ENCODE assay signal across 9 cellular contexts in the genomic region with DNA sequence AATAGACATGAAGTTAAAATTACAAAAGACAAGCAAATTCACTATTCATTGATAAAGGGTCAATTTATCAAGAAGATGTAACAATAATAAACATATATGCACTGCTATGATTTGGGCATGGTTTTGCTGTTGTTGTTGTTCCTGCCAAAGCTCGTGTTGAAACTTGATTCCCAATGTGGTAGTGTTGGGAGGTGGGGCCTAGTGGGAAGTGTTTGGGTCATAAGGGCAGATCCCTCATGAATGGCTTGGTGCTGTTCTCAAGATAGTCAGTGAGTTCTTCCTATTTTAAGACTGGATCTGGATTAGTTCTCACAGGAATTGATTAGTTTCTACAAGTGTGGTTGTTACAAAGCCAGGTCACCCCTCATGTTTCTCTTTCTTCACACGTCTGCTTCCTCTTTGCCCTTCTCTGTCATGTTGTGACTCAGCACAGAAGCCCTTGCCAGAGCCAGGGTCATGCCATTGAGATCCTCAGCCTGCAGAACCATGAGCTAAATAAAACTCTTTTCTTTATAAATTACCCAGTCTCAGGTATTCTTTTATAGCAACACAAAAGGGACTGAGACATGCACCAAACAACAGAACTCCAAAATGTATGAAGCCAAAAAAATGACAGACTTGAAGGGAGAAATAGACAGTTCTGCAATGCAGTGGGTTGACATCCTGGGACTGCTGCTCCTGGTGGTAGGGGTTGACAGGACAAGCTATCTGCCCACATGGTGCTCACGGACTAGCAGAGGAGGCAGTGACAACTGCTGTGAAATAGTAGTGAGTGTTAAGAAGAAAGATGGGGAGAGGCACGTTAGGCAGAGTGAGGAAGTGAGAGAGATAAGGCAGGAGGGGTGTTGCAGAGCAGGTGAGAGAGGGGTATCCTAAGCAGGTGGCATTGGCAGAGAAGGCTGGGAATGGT. TPM values are rescaled to one million over a fixed set of nuclear protein-coding genes. Genes with fewer than 3 reads are reported as not detected.
DNase-seq lines count a peak whose midpoint lies in the region; ATAC-seq, FAIRE-seq and TF ChIP-seq lines count a peak whose summit lies in the region.
"Had no signal": no experiment of that assay in that cellular context is flagged by ENCODE, and none has a peak within 500 bp of the region (broad histone marks: within the 10 kb centered on the region; RNA-seq: fewer than 3 reads in every experiment).

No MANE protein-coding gene starts in this region.

- H3K27me3 ChIP-seq in neutrophil = peaks cover 7% of the 10 kb centered on the region

- peaks cover 25% of the 10 kb centered on the region for H3K27me3 Mint-ChIP-seq in activated T-helper 1 cell treated with anti-CD3 and anti-CD28 coated beads, Interleukin-12 subunit alpha, Interleukin-12 subunit beta, Interleukin-2, Interleukin-4 antibody, amounts not matched to agents 30 ng/mL and 10 ng/mL and 1 ng/mL, durations not matched to agents 14 hours and 24 hours and 36 hours (ENCODE audit: insufficient read depth)

- no peaks in the 10 kb centered on the region for H3K36me3 Mint-ChIP-seq in activated T-helper 1 cell treated with anti-CD3 and anti-CD28 coated beads, Interleukin-12 subunit alpha, Interleukin-12 subunit beta, Interleukin-2, Interleukin-4 antibody, amounts not matched to agents 30 ng/mL and 10 ng/mL and 1 ng/mL, durations not matched to agents 14 hours and 24 hours and 36 hours (ENCODE audit: low read depth)

- DNase-seq in HPDE6-E6E7 (ENCODE audit: extremely low spot score) = peak; percentile 21
- no peak for DNase-seq in activated T-helper 1 cell treated with anti-CD3 and anti-CD28 coated beads, Interleukin-12 subunit alpha, Interleukin-12 subunit beta, Interleukin-2, Interleukin-4 antibody, amounts not matched to agents 30 ng/mL and 10 ng/mL and 1 ng/mL, durations not matched to agents 14 hours and 24 hours and 36 hours (ENCODE audit: low spot score)
- DNase-seq in mucosa of gallbladder (ENCODE audit: low spot score) = no peak
- DNase-seq in activated gamma-delta T cell (lab: John Stamatoyannopoulos, UW) = no peak
- DNase-seq in frontal cortex (ENCODE audit: low spot score in 2 of 2) = no peak

- H3K9me3 ChIP-seq in neutrophil = no peaks in the 10 kb centered on the region

- H3K4me1 ChIP-seq in neutrophil (ENCODE audit: control insufficient read depth in 1 of 2, insufficient read depth in 1 of 2, low read depth in 1 of 2, low read length in 1 of 2) = peaks cover 19 to 24% of the 10 kb centered on the region in 2 experiments

- intact Hi-C loops in activated T-helper 1 cell treated with anti-CD3 and anti-CD28 coated beads, Interleukin-12 subunit alpha, Interleukin-12 subunit beta, Interleukin-2, Interleukin-4 antibody, amounts not matched to agents 30 ng/mL and 10 ng/mL and 1 ng/mL, durations not matched to agents 14 hours and 24 hours and 36 hours (cut with micrococcal nuclease) = loop anchor here (5.0 kb wide), 2 partner anchors 499 to 844 kb away; no protein-coding TSS in a partner anchor

- TF ChIP-seq CTCF in GM12873 (IDR thresholded peaks at IDR 0.05; ENCODE audit: insufficient read depth, low read depth, low read length, missing control alignments) (peak; percentile 75), neutrophil (IDR thresholded peaks at IDR 0.05) (no peak)

- H3K27ac Mint-ChIP-seq in activated T-helper 1 cell treated with anti-CD3 and anti-CD28 coated beads, Interleukin-12 subunit alpha, Interleukin-12 subunit beta, Interleukin-2, Interleukin-4 antibody, amounts not matched to agents 30 ng/mL and 10 ng/mL and 1 ng/mL, durations not matched to agents 14 hours and 24 hours and 36 hours = peak overlapping the region; percentile 27

- H3K4me3 ChIP-seq in neutrophil (ENCODE audit: low read depth in 1 of 2, low read length in 1 of 2) = no peak overlapping the region
- H3K4me3 ChIP-seq: SK-N-MC had no signal

- H3K9me3 Mint-ChIP-seq in activated T-helper 1 cell treated with anti-CD3 and anti-CD28 coated beads, Interleukin-12 subunit alpha, Interleukin-12 subunit beta, Interleukin-2, Interleukin-4 antibody, amounts not matched to agents 30 ng/mL and 10 ng/mL and 1 ng/mL, durations not matched to agents 14 hours and 24 hours and 36 hours = no peaks in the 10 kb centered on the region

- ATAC-seq in GM21528 (IDR thresholded peaks at IDR 0.05; ENCODE audit: low FRiP score, unreplicated experiment) = peak; percentile 82

- peak overlapping the region; percentile 64 for H3K27ac ChIP-seq in neutrophil
- H3K27ac ChIP-seq: SK-N-MC had no signal

- no peak for FAIRE-seq in frontal cortex (lab: Jason Lieb, UNC)

- peaks cover 14% of the 10 kb centered on the region for H3K4me1 Mint-ChIP-seq in activated T-helper 1 cell treated with anti-CD3 and anti-CD28 coated beads, Interleukin-12 subunit alpha, Interleukin-12 subunit beta, Interleukin-2, Interleukin-4 antibody, amounts not matched to agents 30 ng/mL and 10 ng/mL and 1 ng/mL, durations not matched to agents 14 hours and 24 hours and 36 hours (ENCODE audit: low read depth)

- no peak overlapping the region for H3K4me3 Mint-ChIP-seq in activated T-helper 1 cell treated with anti-CD3 and anti-CD28 coated beads, Interleukin-12 subunit alpha, Interleukin-12 subunit beta, Interleukin-2, Interleukin-4 antibody, amounts not matched to agents 30 ng/mL and 10 ng/mL and 1 ng/mL, durations not matched to agents 14 hours and 24 hours and 36 hours

- H3K36me3 ChIP-seq in neutrophil = no peaks in the 10 kb centered on the region

RNA-seq across cellular contexts. Expression of gene SKA1, which starts 18.6 kb away (rescaled TPM):
- 20.7 and 23.3 TPM in 2 replicates for total RNA-seq in activated T-helper 1 cell treated with anti-CD3 and anti-CD28 coated beads, Interleukin-12 subunit alpha, Interleukin-12 subunit beta, Interleukin-2, Interleukin-4 antibody, amounts not matched to agents 30 ng/mL and 10 ng/mL and 1 ng/mL, durations not matched to agents 14 hours and 24 hours and 36 hours
- total RNA-seq in mucosa of gallbladder (0.55 TPM), frontal cortex (2.0 TPM)
